ENCODE assay signal across 17 cellular contexts in genomic region chr2:29802976-29803375, GRCh38.
DNase-seq lines count a peak whose midpoint lies in the region; ATAC-seq, FAIRE-seq and TF ChIP-seq lines count a peak whose summit lies in the region.
"Had no signal": no experiment of that assay in that cellular context is flagged by ENCODE, and none has a peak within 500 bp of the region (broad histone marks: within the 10 kb centered on the region; RNA-seq: fewer than 3 reads in every experiment).

No MANE protein-coding gene starts in this region.

- no peak overlapping the region for H3K4me3 Mint-ChIP-seq in stimulated activated naive B cell treated with anti-CD40 and anti-IgM and Interleukin-4, amounts not matched to agents 10 μg/mL and 1 μg/mL and 100 μg/mL, for 72 hours

- no peaks in the 10 kb centered on the region for H3K36me3 Mint-ChIP-seq in stimulated activated naive B cell treated with anti-CD40 and anti-IgM and Interleukin-4, amounts not matched to agents 10 μg/mL and 1 μg/mL and 100 μg/mL, for 72 hours

- peaks cover 10 to 12% of the 10 kb centered on the region in 2 donors for H3K27me3 Mint-ChIP-seq in stimulated activated naive B cell treated with anti-CD40 and anti-IgM and Interleukin-4, amounts not matched to agents 10 μg/mL and 1 μg/mL and 100 μg/mL, for 72 hours

- peaks cover 4 to 6% of the 10 kb centered on the region in 2 donors for H3K9me3 Mint-ChIP-seq in stimulated activated naive B cell treated with anti-CD40 and anti-IgM and Interleukin-4, amounts not matched to agents 10 μg/mL and 1 μg/mL and 100 μg/mL, for 72 hours

- no peak overlapping the region for H3K27ac Mint-ChIP-seq in stimulated activated naive B cell treated with anti-CD40 and anti-IgM and Interleukin-4, amounts not matched to agents 10 μg/mL and 1 μg/mL and 100 μg/mL, for 72 hours

- DNase-seq in AG08395 (ENCODE audit: low spot score) (peak; percentile 18), NCI-H446 (lab: John Stamatoyannopoulos, UW) (peak; percentile 28 to 50), bronchial epithelial cell (ENCODE audit: low read depth) (peak; percentile 6), kidney glomerular epithelial cell (lab: John Stamatoyannopoulos, UW) (peak; percentile 79), GM19238 (ENCODE audit: insufficient read length, low spot score) (no peak), D341Med (ENCODE audit: low spot score) (no peak), GM19239 (ENCODE audit: insufficient read length, low spot score) (no peak)
- DNase-seq in stimulated activated naive B cell treated with anti-CD40 and anti-IgM and Interleukin-4, amounts not matched to agents 10 μg/mL and 1 μg/mL and 100 μg/mL, for 72 hours: no peak
- DNase-seq: GDM1, GOT3, NCI-H1105, NCI-H1694 treated with DMSO at 0.1 percent for 48 hours, NCI-H345, NCI-H748 treated with DMSO at 0.1 percent for 48 hours, PC-9 had no signal

- no peaks in the 10 kb centered on the region for H3K36me3 ChIP-seq in bronchial epithelial cell (ENCODE audit: control insufficient read depth, insufficient read depth, low read length)

- ATAC-seq in stimulated activated naive B cell treated with anti-CD40 and anti-IgM and Interleukin-4, amounts not matched to agents 10 μg/mL and 1 μg/mL and 100 μg/mL, for 72 hours (replicated peaks): no peak
- ATAC-seq: K562 had no signal

- no peak overlapping the region for H3K4me3 ChIP-seq in bronchial epithelial cell (ENCODE audit: low read depth, low read length)
- H3K4me3 ChIP-seq: K562, PC-9 had no signal

- no peak for FAIRE-seq in bronchial epithelial cell (lab: Jason Lieb, UNC)
- FAIRE-seq in GM19239 (lab: Jason Lieb, UNC): no peak
- FAIRE-seq: GM12892, K562 had no signal

- H3K4me1 Mint-ChIP-seq in stimulated activated naive B cell treated with anti-CD40 and anti-IgM and Interleukin-4, amounts not matched to agents 10 μg/mL and 1 μg/mL and 100 μg/mL, for 72 hours: no peaks in the 10 kb centered on the region

- peaks cover 2% of the 10 kb centered on the region for H3K27me3 ChIP-seq in bronchial epithelial cell (ENCODE audit: control insufficient read depth, insufficient read depth, low read length)

- TF ChIP-seq CTCF in bronchial epithelial cell (IDR thresholded peaks at IDR 0.05; ENCODE audit: insufficient read depth, low read length, severe bottlenecking): no peak

Comparison
In these comparisons a context has a peak if more than half of its experiments do, and no peak if none do; other contexts are left out.
1. DNase-seq: peak in AG08395 (single experiment), NCI-H446 (2 of 2), bronchial epithelial cell (single experiment) and kidney glomerular epithelial cell (single experiment); none in stimulated activated naive B cell treated with anti-CD40 and anti-IgM and Interleukin-4, amounts not matched to agents 10 μg/mL and 1 μg/mL and 100 μg/mL, for 72 hours (single experiment), GM19238 (single experiment), D341Med (single experiment) and GM19239 (single experiment).